ENCODE assay signal across 16 cellular contexts in genomic region chr10:11783558-11783865, GRCh38.
"Had no signal": no experiment of that assay in that cellular context is flagged by ENCODE, and none has a peak within 500 bp of the region (broad histone marks: within the 10 kb centered on the region; RNA-seq: fewer than 3 reads in every experiment).

No MANE protein-coding gene starts in this region.

- H3K27me3 ChIP-seq: brain microvascular endothelial cell, neural progenitor cell, tibial nerve had no signal

- ATAC-seq: activated naive CD8-positive, alpha-beta T cell treated with anti-CD3 and anti-CD28 coated beads, Interleukin-2, amount 50 U/mL, for 24 hours had no signal

- H3K36me3 ChIP-seq: brain microvascular endothelial cell, neural progenitor cell, tibial nerve had no signal

- H3K9me3 ChIP-seq: mucosa of descending colon, psoas muscle, tibial nerve had no signal

- H3K9ac ChIP-seq: neural progenitor cell had no signal

- DNase-seq: activated CD4-positive, alpha-beta T cell treated with anti-CD3 and anti-CD28 coated beads for 1 hour; activated CD8-positive, alpha-beta memory T cell treated with anti-CD3 and anti-CD28 coated beads for 24 hours; activated CD8-positive, alpha-beta memory T cell treated with anti-CD3 and anti-CD28 coated beads, Interleukin-2, amount 50 U/mL, for 48 hours; activated effector memory CD4-positive, alpha-beta T cell treated with Interleukin-2 at 50 U/mL for 16 hours; activated naive CD4-positive, alpha-beta T cell treated with anti-CD3 and anti-CD28 coated beads, Interleukin-2, amount 10 ng/mL, durations not matched to agents 7 days and 5 days; activated naive CD8-positive, alpha-beta T cell treated with anti-CD3 and anti-CD28 coated beads, Interleukin-2, amount 50 U/mL, for 24 hours; activated T-cell treated with anti-CD3 and anti-CD28 coated beads, Interleukin-2, amount 50 U/mL, for 48 hours; cortex of kidney; kidney; psoas muscle; stimulated activated CD4-positive, alpha-beta T cell treated with anti-CD3 and anti-CD28 coated beads, Interleukin-15, amount 100 ng/mL, for 24 hours; stimulated activated CD4-positive, alpha-beta T cell treated with anti-CD3 and anti-CD28 coated beads, Interleukin-2, amount 100 ng/mL, for 48 hours had no signal

- H3K4me2 ChIP-seq: neural progenitor cell had no signal

- H3K4me1 ChIP-seq: neural progenitor cell, psoas muscle, tibial nerve had no signal

- H3K4me3 ChIP-seq: mucosa of descending colon, neural progenitor cell, psoas muscle, tibial nerve had no signal

- H3K27ac ChIP-seq: brain microvascular endothelial cell, neural progenitor cell, psoas muscle, tibial nerve had no signal
